8 cellular contexts compared by ENCODE assay signal in genomic region chr9:125558453-125559084, GRCh38.
DNase-seq lines count a peak whose midpoint lies in the region; ATAC-seq and TF ChIP-seq lines count a peak whose summit lies in the region.

No MANE protein-coding gene starts in this region.

- no peaks in the 10 kb centered on the region for H3K36me3 ChIP-seq in MM.1S (replicated peaks; ENCODE audit: insufficient read depth, low read length)
- H3K36me3 ChIP-seq in prostate gland = no peaks in the 10 kb centered on the region

- H4K20me1 ChIP-seq in MM.1S (ENCODE audit: insufficient read depth, low read length) = no peaks in the 10 kb centered on the region

- no peaks in the 10 kb centered on the region for H3K27me3 Mint-ChIP-seq in activated naive CD4-positive, alpha-beta T cell treated with anti-CD3 and anti-CD28 coated beads for 36 hours (ENCODE audit: low read depth)

- WGBS in prostate gland = 42% methylated on average over 2 of the region's 2 CpGs

- peaks cover 11% of the 10 kb centered on the region for H3K4me1 Mint-ChIP-seq in activated naive CD4-positive, alpha-beta T cell treated with anti-CD3 and anti-CD28 coated beads for 36 hours (ENCODE audit: low read depth)

- no peaks in the 10 kb centered on the region for H3K27me3 ChIP-seq in MM.1S (replicated peaks; ENCODE audit: insufficient read depth, low read length)
- H3K27me3 ChIP-seq in prostate gland (replicated peaks; ENCODE audit: insufficient read depth) = no peaks in the 10 kb centered on the region

- DNase-seq in MM.1S (peak; percentile 70), SHP77 treated with DMSO at 0.1 percent for 48 hours (lab: John Stamatoyannopoulos, UW) (peak; percentile 20), Right ventricle myocardium superior (no peak), prostate gland (ENCODE audit: low spot score) (peak; percentile 59)
- DNase-seq in activated naive CD4-positive, alpha-beta T cell treated with anti-CD3 and anti-CD28 coated beads for 36 hours = peak; percentile 81

- no peak overlapping the region for H3K27ac Mint-ChIP-seq in activated naive CD4-positive, alpha-beta T cell treated with anti-CD3 and anti-CD28 coated beads for 36 hours

- H3K9ac ChIP-seq in MM.1S (ENCODE audit: low read length) = no peak overlapping the region

- no peaks in the 10 kb centered on the region for H3F3A ChIP-seq in MM.1S (ENCODE audit: insufficient read depth, low read length)

- H3K27ac ChIP-seq in MM.1S (ENCODE audit: low read length) (no peak overlapping the region), prostate gland (no peak overlapping the region)

- intact Hi-C loops in activated naive CD4-positive, alpha-beta T cell treated with anti-CD3 and anti-CD28 coated beads for 36 hours (cut with micrococcal nuclease) = loop anchor here (1.0 to 2.0 kb wide), 4 partner anchors 73 to 932 kb away; no protein-coding TSS in a partner anchor
- intact Hi-C loops in Right ventricle myocardium superior (cut with DNase I) = no loop called here
- intact Hi-C loops in prostate gland (cut with DNase I) = loop anchor here (5.0 to 10.0 kb wide), 5 partner anchors 91 to 836 kb away; partner anchors contain the start of gene PBX3

- H3K36me3 Mint-ChIP-seq in activated naive CD4-positive, alpha-beta T cell treated with anti-CD3 and anti-CD28 coated beads for 36 hours (ENCODE audit: low read depth) = peaks cover 18% of the 10 kb centered on the region

- H3K4me1 ChIP-seq in MM.1S (ENCODE audit: low read length) = peaks cover 20% of the 10 kb centered on the region
- no peaks in the 10 kb centered on the region for H3K4me1 ChIP-seq in prostate gland (replicated peaks)

- no peaks in the 10 kb centered on the region; the same call in 1 of the 2 replicates for H3K79me2 ChIP-seq in MM.1S (ENCODE audit: low read length)

- CTCF ChIA-PET in activated naive CD4-positive, alpha-beta T cell treated with anti-CD3 and anti-CD28 coated beads for 36 hours (lab: Charles Lee) = interaction anchor here (0.6 to 2.0 kb wide), 23 partner anchors 8 to 673 kb away, joined by 3 to 13 read pairs (median 4); partner anchors contain the start of gene MAPKAP1

- H3K4me3 ChIP-seq in MM.1S (ENCODE audit: low read length) (no peak overlapping the region), prostate gland (no peak overlapping the region)

- no peak overlapping the region for H2AFZ ChIP-seq in MM.1S (ENCODE audit: low read length)

- H3K4me3 Mint-ChIP-seq in activated naive CD4-positive, alpha-beta T cell treated with anti-CD3 and anti-CD28 coated beads for 36 hours = no peak overlapping the region

- TF ChIP-seq POLR2A in prostate gland (IDR thresholded peaks at IDR 0.05) = no peak

- H3K4me2 ChIP-seq in MM.1S (ENCODE audit: low read depth, low read length) = no peak overlapping the region

- ATAC-seq in Right ventricle myocardium superior (ENCODE audit: poor library complexity) (peak; percentile 84), HG02870 (IDR thresholded peaks at IDR 0.05; ENCODE audit: unreplicated experiment) (no peak), HG02678 (IDR thresholded peaks at IDR 0.05; ENCODE audit: unreplicated experiment) (no peak)

- H3K9me3 Mint-ChIP-seq in activated naive CD4-positive, alpha-beta T cell treated with anti-CD3 and anti-CD28 coated beads for 36 hours = no peaks in the 10 kb centered on the region

- H3K9me2 ChIP-seq in MM.1S (replicated peaks; ENCODE audit: insufficient read depth, low read length) = no peaks in the 10 kb centered on the region

- H3K9me3 ChIP-seq in MM.1S (replicated peaks; ENCODE audit: insufficient read depth, low read length) (no peaks in the 10 kb centered on the region), prostate gland (no peaks in the 10 kb centered on the region)

- peak; percentile 82 for TF ChIP-seq CTCF in GM12872 (IDR thresholded peaks at IDR 0.05; ENCODE audit: insufficient read depth, low read depth, low read length)
- peak; percentile 83 for TF ChIP-seq CTCF in MM.1S (IDR thresholded peaks at IDR 0.05; ENCODE audit: low read length)
- TF ChIP-seq CTCF in prostate gland (IDR thresholded peaks at IDR 0.05) = peak; percentile 41 to 74 (median 64)
